In genomic region chr7:134435161-134435920, GRCh38 we compare ENCODE assay signal across 21 cellular contexts. TPM values are rescaled to one million over a fixed set of nuclear protein-coding genes. Genes with fewer than 3 reads are reported as not detected.
DNase-seq lines count a peak whose midpoint lies in the region; ATAC-seq and TF ChIP-seq lines count a peak whose summit lies in the region.
"Had no signal": no experiment of that assay in that cellular context is flagged by ENCODE, and none has a peak within 500 bp of the region (broad histone marks: within the 10 kb centered on the region; RNA-seq: fewer than 3 reads in every experiment).

No MANE protein-coding gene starts in this region.

- H3K27me3 ChIP-seq in brain microvascular endothelial cell (replicated peaks) (no peaks in the 10 kb centered on the region), hepatocyte (no peaks in the 10 kb centered on the region)

- H3K4me2 ChIP-seq in hepatocyte: no peak overlapping the region

- H3K79me2 ChIP-seq in hepatocyte: no peaks in the 10 kb centered on the region

- 83% methylated on average over 12 of the region's 12 CpGs for WGBS in hepatocyte (ENCODE audit: low lambda C conversion rate, missing lambda C conversion rate)

- H3K9me3 ChIP-seq in hepatocyte (ENCODE audit: low read depth): no peaks in the 10 kb centered on the region
- H3K9me3 ChIP-seq: psoas muscle, thoracic aorta had no signal

- ATAC-seq in HG03460 (IDR thresholded peaks at IDR 0.05; ENCODE audit: unreplicated experiment) (no peak), GM18517 (IDR thresholded peaks at IDR 0.05; ENCODE audit: unreplicated experiment) (no peak)
- ATAC-seq: activated T-helper 17 cell treated with anti-CD3 and anti-CD28 coated beads, Interleukin-2, amount 50 U/mL, for 72 hours; left colon; psoas muscle had no signal

- in situ Hi-C loops in brain microvascular endothelial cell (cut with HindIII; ENCODE audit: low pct_ligation_motif_present, low sequenced_read_pairs): no loop called here

- H2AFZ ChIP-seq in hepatocyte: no peak overlapping the region

- no peak overlapping the region for H3K4me3 ChIP-seq in AG10803 (ENCODE audit: low read length)
- no peak overlapping the region for H3K4me3 ChIP-seq in brain microvascular endothelial cell (ENCODE audit: low read depth, low read length)
- H3K4me3 ChIP-seq in hepatocyte: no peak overlapping the region
- H3K4me3 ChIP-seq: psoas muscle, thoracic aorta had no signal

- H4K20me1 ChIP-seq in hepatocyte (ENCODE audit: insufficient read depth, poor library complexity, severe bottlenecking): no peaks in the 10 kb centered on the region

- H3K9me2 ChIP-seq in hepatocyte (replicated peaks; ENCODE audit: insufficient read depth): no peaks in the 10 kb centered on the region

- H3K36me3 ChIP-seq in brain microvascular endothelial cell (replicated peaks): no peaks in the 10 kb centered on the region
- no peaks in the 10 kb centered on the region for H3K36me3 ChIP-seq in hepatocyte (replicated peaks; ENCODE audit: insufficient read depth, low read depth)
- H3K36me3 ChIP-seq: thoracic aorta had no signal

- DNase-seq in AG10803 (ENCODE audit: low read depth) (peak; percentile 27), M059J (ENCODE audit: low read depth) (peak; percentile 76), brain microvascular endothelial cell (peak; percentile 46), hepatocyte (ENCODE audit: low spot score) (no peak), NCI-H1048 (lab: John Stamatoyannopoulos, UW) (no peak), NCI-H524 treated with DMSO at 0.1 percent for 48 hours (lab: John Stamatoyannopoulos, UW) (no peak)
- DNase-seq: activated CD4-positive, alpha-beta T cell treated with anti-CD3 and anti-CD28 coated beads for 1 hour; CD4-positive, alpha-beta T cell; effector CD8-positive, alpha-beta T cell; H7; left colon; midbrain; NCI-H1092; NCI-H2081; NCI-H526 treated with DMSO at 0.1 percent for 48 hours; psoas muscle had no signal

- H3K27ac ChIP-seq in brain microvascular endothelial cell (peak overlapping the region; percentile 18), hepatocyte (peak overlapping the region; percentile 44)
- H3K27ac ChIP-seq: HL-60, psoas muscle, thoracic aorta had no signal

- no peaks in the 10 kb centered on the region for H3K4me1 ChIP-seq in hepatocyte (ENCODE audit: insufficient read depth)

- TF ChIP-seq CTCF in AG10803 (conservative IDR thresholded peaks at IDR 0.05; ENCODE audit: low read length) (no peak), brain microvascular endothelial cell (IDR thresholded peaks at IDR 0.05; ENCODE audit: low read depth, low read length, missing control alignments) (no peak), hepatocyte (IDR thresholded peaks at IDR 0.05; ENCODE audit: poor library complexity) (no peak)

RNA-seq across cellular contexts. Expression of gene AKR1B1, which starts 23.6 kb away (rescaled TPM):
- 376 and 388 TPM in 2 replicates for total RNA-seq in M059J (2014; rRNA removed; shearing (Covaris generic))
- total RNA-seq in hepatocyte: 129 and 146 TPM in 2 replicates
- polyA plus RNA-seq in hepatocyte: 342 and 373 TPM in 2 replicates

Comparison
In these comparisons a context has a peak if more than half of its experiments do, and no peak if none do; other contexts are left out.
1. DNase-seq: peak in AG10803 (single experiment), M059J (single experiment) and brain microvascular endothelial cell (single experiment); none in hepatocyte (single experiment), NCI-H1048 (single experiment) and NCI-H524 treated with DMSO at 0.1 percent for 48 hours (single experiment).